ENCODE assay signal across 1 cellular context in the genomic region with DNA sequence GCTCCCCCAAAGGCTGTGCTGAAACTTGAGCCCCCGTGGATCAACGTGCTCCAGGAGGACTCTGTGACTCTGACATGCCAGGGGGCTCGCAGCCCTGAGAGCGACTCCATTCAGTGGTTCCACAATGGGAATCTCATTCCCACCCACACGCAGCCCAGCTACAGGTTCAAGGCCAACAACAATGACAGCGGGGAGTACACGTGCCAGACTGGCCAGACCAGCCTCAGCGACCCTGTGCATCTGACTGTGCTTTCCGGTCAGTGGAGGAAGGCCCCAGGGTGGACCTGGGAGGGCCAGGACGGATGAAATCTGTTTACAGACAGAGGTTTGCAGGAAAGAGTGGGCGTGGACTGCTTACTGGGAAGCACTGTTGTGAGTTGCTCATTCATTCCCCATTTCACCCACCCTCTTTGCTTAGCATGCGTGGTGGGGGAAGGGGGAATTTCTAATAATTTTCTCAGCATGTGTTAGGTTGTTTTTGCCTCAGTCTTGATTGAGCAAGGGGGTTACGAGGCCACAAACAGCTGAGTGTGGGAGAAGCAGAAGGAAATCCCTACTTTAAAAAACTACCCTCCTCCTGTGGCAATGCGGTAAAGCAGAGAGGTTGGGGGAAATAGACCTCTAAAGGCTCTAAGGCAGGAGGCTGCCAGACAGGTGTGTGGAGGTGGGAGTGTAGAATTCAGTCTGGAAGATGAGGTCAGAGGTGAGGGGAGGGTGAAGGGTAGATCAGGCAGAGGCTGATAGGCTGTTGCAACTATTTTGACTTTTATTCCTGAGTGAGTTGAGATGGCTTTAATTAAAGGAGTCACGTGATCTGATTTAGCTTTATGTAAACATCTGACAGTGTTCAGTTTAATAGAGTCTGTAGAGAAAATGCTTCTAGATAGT.
TF ChIP-seq lines count a peak whose summit lies in the region.

No MANE protein-coding gene starts in this region.

TF ChIP-seq in endothelial cell of umbilical vein, 7 proteins besides CTCF, POLR2A, EP300 and RAD21:
- TF ChIP-seq EZH2 (IDR thresholded peaks at IDR 0.05; ENCODE audit: borderline replicate concordance, low read depth, low read length, severe bottlenecking) (no peak), GATA2 (IDR thresholded peaks at IDR 0.05; ENCODE audit: insufficient read depth, insufficient read length, low read depth, low read length) (no peak), JUN (IDR thresholded peaks at IDR 0.05; ENCODE audit: borderline replicate concordance, insufficient read depth, insufficient read length, low read depth) (no peak), MYC (IDR thresholded peaks at IDR 0.05; ENCODE audit: low read depth, low read length) (no peak), FOS (IDR thresholded peaks at IDR 0.05; ENCODE audit: borderline replicate concordance, insufficient read depth, low read length) (no peak), POLR2AphosphoS5 (IDR thresholded peaks at IDR 0.05; ENCODE audit: insufficient read depth, low read depth, low read length) (no peak)
- TF ChIP-seq, protein P1, sequence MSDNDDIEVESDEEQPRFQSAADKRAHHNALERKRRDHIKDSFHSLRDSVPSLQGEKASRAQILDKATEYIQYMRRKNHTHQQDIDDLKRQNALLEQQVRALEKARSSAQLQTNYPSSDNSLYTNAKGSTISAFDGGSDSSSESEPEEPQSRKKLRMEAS (IDR thresholded peaks at IDR 0.05; ENCODE audit: insufficient read depth, insufficient read length): no peak
